In the genomic region with DNA sequence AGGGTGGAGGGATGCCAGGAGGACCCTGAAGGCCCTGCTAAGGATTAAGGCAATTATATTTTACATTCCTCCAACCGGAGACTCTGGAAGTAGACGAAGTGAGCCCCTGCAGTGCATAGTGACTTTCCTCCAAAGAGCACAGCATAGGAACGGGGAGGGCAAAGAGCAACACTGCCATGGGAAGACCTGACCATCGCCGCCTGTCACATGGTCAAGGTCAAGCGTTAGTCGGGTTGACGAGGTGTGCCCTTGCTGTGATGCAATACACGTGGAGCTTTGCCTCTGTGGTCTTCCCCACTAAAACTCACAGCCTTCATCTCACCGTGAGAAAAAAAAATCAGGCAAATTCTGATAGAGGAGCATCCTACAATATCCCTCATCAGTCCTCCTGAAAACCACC, we compare ENCODE assay signal across 16 cellular contexts. TPM values are rescaled to one million over a fixed set of nuclear protein-coding genes. Genes with fewer than 3 reads are reported as not detected.
DNase-seq lines count a peak whose midpoint lies in the region; ATAC-seq, FAIRE-seq and TF ChIP-seq lines count a peak whose summit lies in the region.
"Had no signal": no experiment of that assay in that cellular context is flagged by ENCODE, and none has a peak within 500 bp of the region (broad histone marks: within the 10 kb centered on the region; RNA-seq: fewer than 3 reads in every experiment).

No MANE protein-coding gene starts in this region.

- no peaks in the 10 kb centered on the region for H3K9me3 ChIP-seq in K562 (replicated peaks; ENCODE audit: control insufficient read depth, insufficient read depth, low read depth, low read length)
- H3K9me3 ChIP-seq in sigmoid colon = no peaks in the 10 kb centered on the region
- no peaks in the 10 kb centered on the region for H3K9me3 ChIP-seq in naive thymus-derived CD4-positive, alpha-beta T cell (ENCODE audit: control insufficient read depth in 2 of 3, low read length in 3 of 3)

- no peak for TF ChIP-seq RAD21 in K562 (CRISPR knock-in tag; conservative IDR thresholded peaks at IDR 0.05 in 1 of 2, IDR thresholded peaks at IDR 0.05 in 1 of 2)

- CTCF ChIA-PET in K562 (lab: Yijun Ruan, JAX; ENCODE audit: low intra/inter-chr PET ratio) (no interaction called here), MCF 10A (lab: Yijun Ruan, JAX) (no interaction called here)
- CTCF ChIA-PET in naive thymus-derived CD4-positive, alpha-beta T cell (lab: Charles Lee) = no interaction called here

- H3K27me3 ChIP-seq in K562 (ENCODE audit: control insufficient read depth in 2 of 2, insufficient read depth in 2 of 2, low read length in 2 of 2) (peaks cover 19 to 44% of the 10 kb centered on the region in 2 experiments; a peak in 4 of 5 replicates), sigmoid colon (peaks cover 7 to 50% (median 11%) of the 10 kb centered on the region in 3 donors)
- H3K27me3 ChIP-seq in naive thymus-derived CD4-positive, alpha-beta T cell (ENCODE audit: control insufficient read depth in 2 of 2, insufficient read depth in 2 of 2, low read length in 2 of 2) = no peaks in the 10 kb centered on the region

- H3K27me3 Mint-ChIP-seq in CD14-positive monocyte (ENCODE audit: low read depth in 3 of 3) (peaks cover 0 to 4% (median 0%) of the 10 kb centered on the region in 3 donors), MCF 10A (ENCODE audit: insufficient read depth, unreplicated experiment) (no peaks in the 10 kb centered on the region), endothelial cell (ENCODE audit: unreplicated experiment) (peaks cover 8% of the 10 kb centered on the region)
- peaks cover 14 to 39% (median 35%) of the 10 kb centered on the region in 5 donors for H3K27me3 Mint-ChIP-seq in naive thymus-derived CD4-positive, alpha-beta T cell

- TF ChIP-seq POLR2A in K562 (conservative IDR thresholded peaks at IDR 0.05) (no peak), sigmoid colon (IDR thresholded peaks at IDR 0.05) (no peak)

- H3K27ac ChIP-seq in K562 (ENCODE audit: extremely low read depth, low read depth, low read length) (no peak overlapping the region), sigmoid colon (no peak overlapping the region)
- H3K27ac ChIP-seq in naive thymus-derived CD4-positive, alpha-beta T cell (ENCODE audit: low read depth, low read length) = no peak overlapping the region
- H3K27ac ChIP-seq: GM23248 had no signal

- H3K4me3 Mint-ChIP-seq in CD14-positive monocyte = no peak overlapping the region
- H3K4me3 Mint-ChIP-seq in MCF 10A (ENCODE audit: unreplicated experiment) = no peak overlapping the region
- H3K4me3 Mint-ChIP-seq in naive thymus-derived CD4-positive, alpha-beta T cell = no peak overlapping the region
- no peak overlapping the region for H3K4me3 Mint-ChIP-seq in endothelial cell (ENCODE audit: unreplicated experiment)
- H3K4me3 Mint-ChIP-seq: B cell; CD4-positive, alpha-beta memory T cell; H9 had no signal

- intact Hi-C loops in CD14-positive monocyte (cut with micrococcal nuclease) = no loop called here
- intact Hi-C loops in K562 (cut with micrococcal nuclease) = no loop called here
- intact Hi-C loops in sigmoid colon (cut with DNase I) = no loop called here
- intact Hi-C loops in MCF 10A (cut with micrococcal nuclease) = no loop called here
- intact Hi-C loops in naive thymus-derived CD4-positive, alpha-beta T cell (cut with micrococcal nuclease) = no loop called here

- WGBS in K562 (ENCODE audit: insufficient coverage, low coverage, missing lambda C conversion rate) = 22% methylated on average over 10 of the region's 10 CpGs
- WGBS in sigmoid colon, 2 donors = 79 to 82% methylated on average over 10 of the region's 10 CpGs

- H2AFZ ChIP-seq in K562 (ENCODE audit: low read depth, low read length) = no peak overlapping the region
- H2AFZ ChIP-seq: GM23248 had no signal

- POLR2A ChIA-PET in K562 (lab: Yijun Ruan, JAX) = interaction anchor here (0.7 to 1.4 kb wide), 2 partner anchors 18 to 37 kb away, joined by 3 to 4 read pairs; no protein-coding TSS in a partner anchor
- POLR2A ChIA-PET in MCF 10A (lab: Yijun Ruan, JAX) = interaction anchor here (2.6 kb wide), 1 partner anchor 11 kb away, joined by 16 read pairs; no protein-coding TSS in a partner anchor
- POLR2A ChIA-PET in naive thymus-derived CD4-positive, alpha-beta T cell (lab: Charles Lee) = no interaction called here

- 0 out of 2 replicates have a peak, but pooled peaks cover 3% of the 10 kb centered on the region for H4K20me1 ChIP-seq in K562 (replicated peaks; ENCODE audit: control insufficient read depth, insufficient read depth, low read length)

- ATAC-seq in K562 = no peak
- ATAC-seq in naive thymus-derived CD4-positive, alpha-beta T cell = no peak
- ATAC-seq: GM12878 had no signal

- H3K4me1 Mint-ChIP-seq in CD14-positive monocyte = peaks cover 74% of the 10 kb centered on the region
- peaks cover 6% of the 10 kb centered on the region for H3K4me1 Mint-ChIP-seq in MCF 10A (ENCODE audit: insufficient read depth, unreplicated experiment)
- H3K4me1 Mint-ChIP-seq in naive thymus-derived CD4-positive, alpha-beta T cell = peaks cover 11 to 18% (median 12%) of the 10 kb centered on the region in 7 donors
- H3K4me1 Mint-ChIP-seq in endothelial cell (ENCODE audit: unreplicated experiment) = peaks cover 6% of the 10 kb centered on the region

- H3K4me1 ChIP-seq in K562 (replicated peaks in 1 of 2; ENCODE audit: control insufficient read depth in 2 of 2, insufficient read depth in 2 of 2, low read length in 2 of 2) (peaks cover 8 to 22% of the 10 kb centered on the region in 2 experiments), sigmoid colon (peaks cover 0 to 6% (median 0%) of the 10 kb centered on the region in 4 donors)
- H3K4me1 ChIP-seq in naive thymus-derived CD4-positive, alpha-beta T cell (ENCODE audit: control insufficient read depth in 2 of 2, insufficient read depth in 2 of 2, low read length in 2 of 2) = no peaks in the 10 kb centered on the region

- peaks cover 3% of the 10 kb centered on the region for H3K9me1 ChIP-seq in K562 (ENCODE audit: control insufficient read depth, insufficient read depth, low read length)

- BruUV-seq in K562 (replicated peaks; lab: Mats Ljungman, UMichigan) (no TSS peak), MCF 10A (replicated peaks; lab: Mats Ljungman, UMichigan) (no TSS peak)

- H3K4me2 ChIP-seq in K562 (ENCODE audit: insufficient read depth, low read length) = no peak overlapping the region

- H3K9me3 Mint-ChIP-seq in CD14-positive monocyte (peaks cover 0 to 5% (median 0%) of the 10 kb centered on the region in 7 donors), MCF 10A (ENCODE audit: unreplicated experiment) (no peaks in the 10 kb centered on the region), endothelial cell (ENCODE audit: unreplicated experiment) (no peaks in the 10 kb centered on the region)
- H3K9me3 Mint-ChIP-seq in naive thymus-derived CD4-positive, alpha-beta T cell = peaks cover 0 to 3% (median 0%) of the 10 kb centered on the region in 11 donors
- H3K9me3 Mint-ChIP-seq: CD4-positive, alpha-beta memory T cell; H9 had no signal

- TF ChIP-seq EP300 in K562 (IDR thresholded peaks at IDR 0.05; ENCODE audit: low read length) (no peak), sigmoid colon (IDR thresholded peaks at IDR 0.05) (no peak)

- no peaks in the 10 kb centered on the region for H3K79me2 ChIP-seq in K562 (ENCODE audit: control insufficient read depth, insufficient read depth, low read length)

- DNase-seq in CD14-positive monocyte (ENCODE audit: low spot score) (peak; percentile 21), HTR-8/SVneo (ENCODE audit: insufficient read length, low spot score) (no peak), K562 (ENCODE audit: extremely low read depth in 1 of 4, low spot score in 3 of 4) (no peak), sigmoid colon (peak; percentile 20), MCF 10A (ENCODE audit: unreplicated experiment) (no peak), endothelial cell (ENCODE audit: low spot score) (no peak)
- no peak for DNase-seq in naive thymus-derived CD4-positive, alpha-beta T cell
- DNase-seq: C1 segment of cervical spinal cord; CD4-positive, alpha-beta memory T cell; DMS79; GM23248; H9 had no signal

- H3K27ac Mint-ChIP-seq in CD14-positive monocyte (no peak overlapping the region), MCF 10A (ENCODE audit: low read depth, unreplicated experiment) (no peak overlapping the region), endothelial cell (ENCODE audit: unreplicated experiment) (no peak overlapping the region)
- no peak overlapping the region for H3K27ac Mint-ChIP-seq in naive thymus-derived CD4-positive, alpha-beta T cell
- H3K27ac Mint-ChIP-seq: B cell; CD4-positive, alpha-beta memory T cell had no signal

- peaks cover 0 to 3% of the 10 kb centered on the region in 2 donors for H3K36me3 Mint-ChIP-seq in CD14-positive monocyte
- no peaks in the 10 kb centered on the region for H3K36me3 Mint-ChIP-seq in MCF 10A (ENCODE audit: insufficient read depth, unreplicated experiment)
- no peaks in the 10 kb centered on the region for H3K36me3 Mint-ChIP-seq in naive thymus-derived CD4-positive, alpha-beta T cell
- H3K36me3 Mint-ChIP-seq in endothelial cell (ENCODE audit: low read depth, unreplicated experiment) = no peaks in the 10 kb centered on the region
- H3K36me3 Mint-ChIP-seq: CD4-positive, alpha-beta memory T cell had no signal

- FAIRE-seq in HTR-8/SVneo (lab: Jason Lieb, UNC) = peak; percentile 84
- FAIRE-seq in K562 (lab: Jason Lieb, UNC) = no peak
- FAIRE-seq: A204.1, GM12878 had no signal

- H3K36me3 ChIP-seq in K562 (ENCODE audit: control insufficient read depth, insufficient read depth, low read length) (no peaks in the 10 kb centered on the region), sigmoid colon (no peaks in the 10 kb centered on the region)
- H3K36me3 ChIP-seq in naive thymus-derived CD4-positive, alpha-beta T cell (ENCODE audit: control insufficient read depth in 2 of 3, insufficient read depth in 3 of 3, low read length in 3 of 3) = no peaks in the 10 kb centered on the region

- no peak overlapping the region for H3K9ac ChIP-seq in K562 (ENCODE audit: insufficient read depth in 1 of 2, low read depth in 2 of 2, low read length in 2 of 2)
- H3K9ac ChIP-seq: GM23248 had no signal

- H3K4me3 ChIP-seq in K562 = no peak overlapping the region
- H3K4me3 ChIP-seq in sigmoid colon = no peak overlapping the region
- H3K4me3 ChIP-seq in naive thymus-derived CD4-positive, alpha-beta T cell (ENCODE audit: low read length) = no peak overlapping the region
- H3K4me3 ChIP-seq: GM12878, GM23248 had no signal

- TF ChIP-seq CTCF in CD14-positive monocyte (IDR thresholded peaks at IDR 0.05) = no peak
- TF ChIP-seq CTCF in K562 (IDR thresholded peaks at IDR 0.05 in 2 of 3, conservative IDR thresholded peaks at IDR 0.05 in 1 of 3; ENCODE audit: insufficient read depth in 2 of 3, low read depth in 1 of 3, low read length in 3 of 3) = no peak
- no peak for TF ChIP-seq CTCF in sigmoid colon (IDR thresholded peaks at IDR 0.05)
- TF ChIP-seq CTCF in MCF 10A (IDR thresholded peaks at IDR 0.05; ENCODE audit: unreplicated experiment) = no peak
- no peak for TF ChIP-seq CTCF in endothelial cell (IDR thresholded peaks at IDR 0.05; ENCODE audit: unreplicated experiment)

- in situ Hi-C loops in K562 (cut with MboI) = no loop called here

RNA-seq across cellular contexts. Expression of a gene that starts 22.6 kb away (rescaled TPM):
- polyA plus RNA-seq in CD14-positive monocyte (not detected), K562 (2011; rRNA removed) (0.08 and 0.17 TPM in 2 replicates), K562 (2014; fragmentation: Illumina TruSeq; extraction: Trizol) (0.43 and 0.54 TPM in 2 replicates), K562 (2014; fragmentation: Nextera tagmentation; extraction: Ambion mirVana) (under 1 TPM; 0.10 to 0.17 TPM), K562 (2014; rRNA removed) (0.16 and 0.33 TPM in 2 replicates), sigmoid colon (1 to 10 TPM in 2 of 3 donors, under 1 TPM in 1; 0.23 to 2.1 (median 1.2) TPM)
- 1.3 and 1.7 TPM in 2 replicates for total RNA-seq in K562 (2011; cell fraction: chromatin; rRNA removed; ENCODE audit: low replicate concordance)
- 1.5 and 1.6 TPM in 2 replicates for total RNA-seq in K562 (2011; cell fraction: nucleolus; rRNA removed)
- total RNA-seq in K562 (2011; cell fraction: nucleoplasm; rRNA removed) = 1.5 and 1.7 TPM in 2 replicates
- total RNA-seq in K562 (2014; rRNA removed) (0.45 and 0.53 TPM in 2 replicates), K562 (2014; rRNA removed; fragmentation: Illumina TruSeq; extraction: Trizol) (0.38 and 0.40 TPM in 2 replicates), K562 (2015; rRNA removed; fragmentation: Illumina TruSeq; extraction: Trizol) (1.5 TPM in 2 replicates), K562 (2021) (1.3 and 1.7 TPM in 2 replicates), sigmoid colon (1 to 10 TPM; 2.7 to 4.6 (median 3.6) TPM), MCF 10A (2022) (3.1 TPM in 2 replicates), endothelial cell (ENCODE audit: unreplicated experiment) (7.0 TPM)
- polyA plus RNA-seq in K562 (2011; cell fraction: cytosol; rRNA removed) = 0.15 and 0.21 TPM in 2 replicates
- 0.24 and 0.44 TPM in 2 replicates for polyA plus RNA-seq in K562 (2011; cell fraction: nucleus; rRNA removed)
- 1.5 and 3.9 TPM in 2 replicates for polyA plus RNA-seq in K562 (2012)
- polyA minus RNA-seq in K562 (2011; rRNA and poly(A)+ RNA removed) = 0.36 and 0.67 TPM in 2 replicates
- polyA minus RNA-seq in K562 (2011; cell fraction: cytosol; rRNA and poly(A)+ RNA removed) = 0.36 and 1.2 TPM in 2 replicates
- polyA minus RNA-seq in K562 (2011; cell fraction: nucleus; rRNA and poly(A)+ RNA removed) = 0.78 and 0.81 TPM in 2 replicates
- total RNA-seq in naive thymus-derived CD4-positive, alpha-beta T cell = 10 to 100 TPM in 1 of 5 experiments, 1 to 10 TPM in 2, under 1 TPM in 2; 0.30 to 10.1 (median 1.0) TPM
- under 1 TPM in 1 of 2 donors, not detected in 1; 0.20 TPM for polyA plus RNA-seq in naive thymus-derived CD4-positive, alpha-beta T cell
- total RNA-seq: HT-29 had no signal

Comparison
In these comparisons a context has a peak if more than half of its experiments do, and no peak if none do; other contexts are left out.
1. DNase-seq: peak in CD14-positive monocyte (single experiment) and sigmoid colon (single experiment); none in HTR-8/SVneo (single experiment), K562 (0 of 4), MCF 10A (single experiment), naive thymus-derived CD4-positive, alpha-beta T cell (0 of 9) and endothelial cell (single experiment).